21 cellular contexts compared by ENCODE assay signal in genomic region chr5:53890490-53890889, GRCh38.
"Had no signal": no experiment of that assay in that cellular context is flagged by ENCODE, and none has a peak within 500 bp of the region (broad histone marks: within the 10 kb centered on the region; RNA-seq: fewer than 3 reads in every experiment).

No MANE protein-coding gene starts in this region.

- ATAC-seq: effector memory CD8-positive, alpha-beta T cell; gastroesophageal sphincter; WTC11 had no signal

- H3K9ac ChIP-seq: parathyroid adenoma had no signal

- H3K36me3 ChIP-seq: breast epithelium, colonic mucosa, gastroesophageal sphincter had no signal

- H3K27ac Mint-ChIP-seq: activated naive CD8-positive, alpha-beta T cell treated with anti-CD3 and anti-CD28 coated beads for 36 hours; activated T-helper 2 cell treated with anti-CD3 and anti-CD28 coated beads, Interferon-gamma antibody, Interleukin-2, Interleukin-4, amounts not matched to agents 10 μg/mL and 5 μg/mL and 100 μg/mL, durations not matched to agents 14 hours and 24 hours and 36 hours; effector memory CD8-positive, alpha-beta T cell; memory B cell; WTC11 had no signal

- H2AFZ ChIP-seq: parathyroid adenoma had no signal

- H3K4me1 ChIP-seq: breast epithelium, colonic mucosa, gastroesophageal sphincter, parathyroid adenoma, spleen, testis had no signal

- H3K27me3 ChIP-seq: breast epithelium, colonic mucosa, dorsolateral prefrontal cortex, esophagus muscularis mucosa, gastroesophageal sphincter, spleen, testis had no signal

- H3K27ac ChIP-seq: breast epithelium, colonic mucosa, dorsolateral prefrontal cortex, esophagus muscularis mucosa, gastroesophageal sphincter, parathyroid adenoma, spleen had no signal

- H3K4me3 Mint-ChIP-seq: activated naive CD8-positive, alpha-beta T cell treated with anti-CD3 and anti-CD28 coated beads for 36 hours; effector memory CD8-positive, alpha-beta T cell; memory B cell; nephron progenitor cell; WTC11 had no signal

- H3K4me1 Mint-ChIP-seq: activated naive CD8-positive, alpha-beta T cell treated with anti-CD3 and anti-CD28 coated beads for 36 hours had no signal

- H3K27me3 Mint-ChIP-seq: activated naive CD8-positive, alpha-beta T cell treated with anti-CD3 and anti-CD28 coated beads for 36 hours; effector memory CD8-positive, alpha-beta T cell; memory B cell had no signal

- H3K4me3 ChIP-seq: breast epithelium, colonic mucosa, dorsolateral prefrontal cortex, esophagus muscularis mucosa, gastroesophageal sphincter, spleen, testis had no signal

- H3K9me3 Mint-ChIP-seq: activated naive CD8-positive, alpha-beta T cell treated with anti-CD3 and anti-CD28 coated beads for 36 hours; activated T-helper 2 cell treated with anti-CD3 and anti-CD28 coated beads, Interferon-gamma antibody, Interleukin-2, Interleukin-4, amounts not matched to agents 10 μg/mL and 5 μg/mL and 100 μg/mL, durations not matched to agents 14 hours and 24 hours and 36 hours; effector memory CD8-positive, alpha-beta T cell; memory B cell; nephron progenitor cell; WTC11 had no signal

- H3K79me2 ChIP-seq: parathyroid adenoma had no signal

- DNase-seq: activated naive CD4-positive, alpha-beta T cell; activated naive CD8-positive, alpha-beta T cell treated with anti-CD3 and anti-CD28 coated beads for 36 hours; activated T-cell treated with anti-CD3 and anti-CD28 coated beads, Interleukin-2, amount 50 U/mL, for 1 hour; colonic mucosa; dorsolateral prefrontal cortex; effector memory CD8-positive, alpha-beta T cell; kidney glomerular epithelial cell; nephron progenitor cell; spleen; stimulated activated CD4-positive, alpha-beta T cell treated with anti-CD3 and anti-CD28 coated beads, Interleukin-4, amount 100 ng/mL, for 1 hour; stimulated activated naive CD4-positive, alpha-beta T cell; T-helper 1 cell; testis; trophoblast cell had no signal

- H3K9me3 ChIP-seq: breast epithelium, colonic mucosa, esophagus muscularis mucosa, gastroesophageal sphincter, spleen, testis had no signal

- H3K36me3 Mint-ChIP-seq: activated naive CD8-positive, alpha-beta T cell treated with anti-CD3 and anti-CD28 coated beads for 36 hours; WTC11 had no signal
